28 cellular contexts compared by ENCODE assay signal in the genomic region with DNA sequence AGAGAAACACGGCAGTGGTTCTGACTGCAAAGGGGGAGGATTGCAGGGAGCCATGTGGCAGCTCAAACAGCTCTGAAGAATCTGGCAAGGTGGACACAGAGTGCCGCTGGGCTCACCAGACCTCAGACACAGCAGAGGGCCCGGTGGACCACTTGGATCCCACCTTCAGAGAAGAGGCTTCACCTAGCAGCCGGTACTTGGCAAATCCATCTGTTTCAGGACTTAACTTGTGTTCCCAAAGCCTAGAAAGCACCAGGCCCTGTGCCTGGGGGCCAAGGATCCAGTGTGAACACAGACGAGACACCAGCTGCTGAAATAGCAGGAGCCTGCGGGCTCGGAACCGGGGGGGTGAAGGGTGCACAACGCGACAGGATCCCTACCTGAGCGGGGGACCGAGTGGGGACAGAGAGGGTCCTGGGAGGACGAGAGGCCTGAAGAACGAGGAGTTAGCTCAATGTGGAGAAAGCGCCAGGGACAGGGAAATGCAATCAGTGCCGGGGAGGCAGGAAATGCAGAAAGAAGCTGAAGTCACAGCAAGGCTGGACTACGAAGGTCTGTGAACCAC. TPM values are rescaled to one million over a fixed set of nuclear protein-coding genes. Genes with fewer than 3 reads are reported as not detected.
DNase-seq lines count a peak whose midpoint lies in the region; ATAC-seq, FAIRE-seq and TF ChIP-seq lines count a peak whose summit lies in the region.
"Had no signal": no experiment of that assay in that cellular context is flagged by ENCODE, and none has a peak within 500 bp of the region (broad histone marks: within the 10 kb centered on the region; RNA-seq: fewer than 3 reads in every experiment).

No MANE protein-coding gene starts in this region.

- BruUV-seq in K562 (replicated peaks; lab: Mats Ljungman, UMichigan): no TSS peak

- H3K4me3 Mint-ChIP-seq in GM23338: peak overlapping the region; percentile 59; the same call in 2 of the 3 replicates
- H3K4me3 Mint-ChIP-seq in nephron progenitor cell: no peak overlapping the region
- H3K4me3 Mint-ChIP-seq: CD4-positive, CD25-positive, alpha-beta regulatory T cell; IgD-negative memory B cell had no signal

- no peak overlapping the region for H3K27ac ChIP-seq in GM23338 (ENCODE audit: low read depth)
- no peak overlapping the region for H3K27ac ChIP-seq in K562 (ENCODE audit: extremely low read depth, low read depth, low read length)
- no peak overlapping the region for H3K27ac ChIP-seq in vagina
- no peak overlapping the region for H3K27ac ChIP-seq in gastroesophageal sphincter
- H3K27ac ChIP-seq: BLaER1, GM23248 had no signal

- CTCF ChIA-PET in K562 (lab: Yijun Ruan, JAX; ENCODE audit: low intra/inter-chr PET ratio): no interaction called here

- WGBS in K562 (ENCODE audit: insufficient coverage, low coverage, missing lambda C conversion rate): 56% methylated on average over 17 of the region's 17 CpGs
- 41 to 53% methylated on average over 3 to 5 of the region's 17 CpGs for WGBS in gastroesophageal sphincter (ENCODE audit: low coverage in 1 of 2), 2 donors

- no peak for FAIRE-seq in K562 (lab: Jason Lieb, UNC)
- FAIRE-seq: D721Med, G401.6, RCC 7860 had no signal

- H3K36me3 Mint-ChIP-seq in GM23338 (ENCODE audit: low read depth) (no peaks in the 10 kb centered on the region), nephron progenitor cell (ENCODE audit: low read depth) (no peaks in the 10 kb centered on the region)
- H3K36me3 Mint-ChIP-seq: CD4-positive, CD25-positive, alpha-beta regulatory T cell; IgD-negative memory B cell had no signal

- H3K4me1 Mint-ChIP-seq in GM23338: peaks cover 17% of the 10 kb centered on the region
- peaks cover 34% of the 10 kb centered on the region for H3K4me1 Mint-ChIP-seq in nephron progenitor cell
- H3K4me1 Mint-ChIP-seq: CD4-positive, CD25-positive, alpha-beta regulatory T cell had no signal

- no peak overlapping the region for H3K27ac Mint-ChIP-seq in GM23338
- H3K27ac Mint-ChIP-seq in nephron progenitor cell: peak overlapping the region; percentile 69

- H3K4me2 ChIP-seq in GM23338: peak overlapping the region; percentile 76
- no peak overlapping the region for H3K4me2 ChIP-seq in K562 (ENCODE audit: insufficient read depth, low read length)
- H3K4me2 ChIP-seq: BLaER1, SK-N-SH had no signal

- no peaks in the 10 kb centered on the region for H3K79me2 ChIP-seq in GM23338 (replicated peaks; ENCODE audit: insufficient read depth)
- H3K79me2 ChIP-seq in K562 (ENCODE audit: control insufficient read depth, insufficient read depth, low read length): no peaks in the 10 kb centered on the region

- H3K9ac ChIP-seq in K562 (ENCODE audit: insufficient read depth in 1 of 2, low read depth in 2 of 2, low read length in 2 of 2): 0 out of 4 replicates have a peak overlapping the region, but pooled peaks of 1 of the 2 experiments have one; percentile 48
- H3K9ac ChIP-seq: BLaER1, GM23248, SK-N-SH had no signal

- H3K9me1 ChIP-seq in K562 (ENCODE audit: control insufficient read depth, insufficient read depth, low read length): no peaks in the 10 kb centered on the region

- peak overlapping the region; percentile 49 for H3K4me3 ChIP-seq in GM23338
- no peak overlapping the region for H3K4me3 ChIP-seq in K562
- no peak overlapping the region for H3K4me3 ChIP-seq in vagina
- H3K4me3 ChIP-seq in gastroesophageal sphincter: no peak overlapping the region
- H3K4me3 ChIP-seq: BLaER1, GM23248 had no signal

- intact Hi-C loops in K562 (cut with micrococcal nuclease) (loop anchor here (5.0 kb wide), 1 partner anchor 217 kb away; no protein-coding TSS in a partner anchor), vagina (cut with DNase I) (no loop called here)

- H3K27me3 Mint-ChIP-seq in GM23338 (ENCODE audit: insufficient read depth, low read depth, poor library complexity) (peaks cover 15% of the 10 kb centered on the region), nephron progenitor cell (ENCODE audit: low read depth, poor library complexity) (peaks cover 80% of the 10 kb centered on the region)

- ATAC-seq in GM23338 (peak; percentile 25), K562 (no peak; the same call in 2 of the 3 replicates), gastroesophageal sphincter (no peak)
- ATAC-seq: HCT116 had no signal

- no peak for TF ChIP-seq RAD21 in K562 (CRISPR knock-in tag; conservative IDR thresholded peaks at IDR 0.05 in 1 of 2, IDR thresholded peaks at IDR 0.05 in 1 of 2)

- TF ChIP-seq POLR2A in K562 (conservative IDR thresholded peaks at IDR 0.05) (no peak), vagina (IDR thresholded peaks at IDR 0.05) (no peak), gastroesophageal sphincter (IDR thresholded peaks at IDR 0.05) (no peak)

- H3K9me3 Mint-ChIP-seq in GM23338: no peaks in the 10 kb centered on the region; the same call in 2 of the 3 replicates
- peaks cover 18% of the 10 kb centered on the region for H3K9me3 Mint-ChIP-seq in nephron progenitor cell

- POLR2A ChIA-PET in K562 (lab: Yijun Ruan, JAX): interaction anchor here (0.6 to 0.7 kb wide), 2 partner anchors 32 to 161 kb away, joined by 3 to 4 read pairs; no protein-coding TSS in a partner anchor

- H3K4me1 ChIP-seq in GM23338 (ENCODE audit: insufficient read depth): peaks cover 13% of the 10 kb centered on the region; the same call in 1 of the 2 replicates
- peaks cover 4 to 12% of the 10 kb centered on the region in 2 experiments; a peak in 3 of 5 replicates for H3K4me1 ChIP-seq in K562 (replicated peaks in 1 of 2; ENCODE audit: control insufficient read depth in 2 of 2, insufficient read depth in 2 of 2, low read length in 2 of 2)
- no peaks in the 10 kb centered on the region for H3K4me1 ChIP-seq in vagina
- no peaks in the 10 kb centered on the region for H3K4me1 ChIP-seq in gastroesophageal sphincter
- H3K4me1 ChIP-seq: BLaER1 had no signal

- H3K9me3 ChIP-seq in K562 (replicated peaks; ENCODE audit: control insufficient read depth, insufficient read depth, low read depth, low read length) (no peaks in the 10 kb centered on the region), vagina (no peaks in the 10 kb centered on the region), gastroesophageal sphincter (peaks cover 0 to 21% (median 0%) of the 10 kb centered on the region in 3 donors)
- H3K9me3 ChIP-seq: BLaER1, SK-N-SH had no signal

- H3K27me3 ChIP-seq in GM23338 (ENCODE audit: insufficient read depth) (peaks cover 32% of the 10 kb centered on the region), K562 (ENCODE audit: control insufficient read depth in 2 of 2, insufficient read depth in 2 of 2, low read length in 2 of 2) (peaks cover 0 to 7% of the 10 kb centered on the region in 2 experiments; a peak in 1 of 5 replicates), vagina (no peaks in the 10 kb centered on the region), gastroesophageal sphincter (peaks cover 53% of the 10 kb centered on the region)
- H3K27me3 ChIP-seq: BLaER1 had no signal

- peak overlapping the region; percentile 99 for H2AFZ ChIP-seq in GM23338
- peak overlapping the region; percentile 66 for H2AFZ ChIP-seq in K562 (ENCODE audit: low read depth, low read length)
- H2AFZ ChIP-seq: GM23248 had no signal

- in situ Hi-C loops in K562 (cut with MboI): no loop called here

- no peaks in the 10 kb centered on the region for H3K9me2 ChIP-seq in GM23338 (ENCODE audit: insufficient read depth)
- H3K9me2 ChIP-seq: SK-N-SH had no signal

- DNase-seq in GM23338 (ENCODE audit: low spot score) (peak; percentile 36), K562 (ENCODE audit: extremely low read depth in 1 of 4, low spot score in 3 of 4) (no peak), nephron progenitor cell (no peak), vagina (ENCODE audit: extremely low spot score in 2 of 2) (peak; percentile 74 to 93), NCI-H2171 (lab: John Stamatoyannopoulos, UW) (no peak), DMS153 (lab: John Stamatoyannopoulos, UW) (no peak)
- DNase-seq: CD4-positive, CD25-positive, alpha-beta regulatory T cell; DMS53; GM23248; Karpas-422; NCI-H1092 treated with DMSO at 0.1 percent for 48 hours; NCI-H1436; NCI-H187; NCI-H2081 treated with DMSO at 0.1 percent for 48 hours; NCI-H2171 treated with DMSO at 0.1 percent for 48 hours; NCI-H524; NCI-H748 treated with DMSO at 0.1 percent for 48 hours; SK-N-SH had no signal

- TF ChIP-seq EP300 in K562 (IDR thresholded peaks at IDR 0.05; ENCODE audit: low read length): no peak
- no peak for TF ChIP-seq EP300 in gastroesophageal sphincter (IDR thresholded peaks at IDR 0.05)

- 0 out of 2 replicates have a peak, but pooled peaks cover 4% of the 10 kb centered on the region for H3F3A ChIP-seq in GM23338 (replicated peaks; ENCODE audit: low read depth)

- H4K20me1 ChIP-seq in GM23338 (replicated peaks; ENCODE audit: insufficient read depth) (no peaks in the 10 kb centered on the region; the same call in 1 of the 2 replicates), K562 (replicated peaks; ENCODE audit: control insufficient read depth, insufficient read depth, low read length) (no peaks in the 10 kb centered on the region)
- H4K20me1 ChIP-seq: BLaER1 had no signal

- TF ChIP-seq CTCF in GM23338 (conservative IDR thresholded peaks at IDR 0.05; ENCODE audit: low read depth in 2 of 2) (no peak), K562 (IDR thresholded peaks at IDR 0.05 in 2 of 3, conservative IDR thresholded peaks at IDR 0.05 in 1 of 3; ENCODE audit: insufficient read depth in 2 of 3, low read depth in 1 of 3, low read length in 3 of 3) (no peak), nephron progenitor cell (IDR thresholded peaks at IDR 0.05) (no peak), vagina (IDR thresholded peaks at IDR 0.05) (no peak), gastroesophageal sphincter (IDR thresholded peaks at IDR 0.05) (no peak)

- H3K36me3 ChIP-seq in GM23338 (ENCODE audit: insufficient read depth) (no peaks in the 10 kb centered on the region), K562 (ENCODE audit: control insufficient read depth, insufficient read depth, low read length) (no peaks in the 10 kb centered on the region), vagina (no peaks in the 10 kb centered on the region), gastroesophageal sphincter (no peaks in the 10 kb centered on the region)
- H3K36me3 ChIP-seq: BLaER1 had no signal

RNA-seq across cellular contexts. Expression of a gene that starts 44.6 kb away (rescaled TPM):
- 2.8 and 3.4 TPM in 2 replicates for total RNA-seq in GM23338 (2014; rRNA removed; shearing (Covaris generic))
- polyA plus RNA-seq in GM23338 (2016; fragmentation: Nextera tagmentation; extraction: Ambion mirVana) (0.21 and 0.37 TPM in 2 replicates), K562 (2011; rRNA removed) (18.9 and 25.6 TPM in 2 replicates), K562 (2014; fragmentation: Illumina TruSeq; extraction: Trizol) (32.7 and 35.3 TPM in 2 replicates), K562 (2014; fragmentation: Nextera tagmentation; extraction: Ambion mirVana) (1 to 10 TPM; 3.7 to 3.9 TPM), K562 (2014; rRNA removed) (86.7 and 88.7 TPM in 2 replicates)
- total RNA-seq in K562 (2011; cell fraction: chromatin; rRNA removed; ENCODE audit: low replicate concordance): 237 and 332 TPM in 2 replicates
- 194 and 284 TPM in 2 replicates for total RNA-seq in K562 (2011; cell fraction: nucleolus; rRNA removed)
- 242 and 248 TPM in 2 replicates for total RNA-seq in K562 (2011; cell fraction: nucleoplasm; rRNA removed)
- total RNA-seq in K562 (2014; rRNA removed) (39.4 and 46.8 TPM in 2 replicates), K562 (2014; rRNA removed; fragmentation: Illumina TruSeq; extraction: Trizol) (17.1 and 18.5 TPM in 2 replicates), K562 (2015; rRNA removed; fragmentation: Illumina TruSeq; extraction: Trizol) (29.4 and 29.6 TPM in 2 replicates), K562 (2021) (42.7 and 50.7 TPM in 2 replicates), vagina (34.1 TPM), gastroesophageal sphincter (10 to 100 TPM in 3 of 4 donors, 1 to 10 TPM in 1; 7.5 to 18.6 (median 15.0) TPM)
- polyA plus RNA-seq in K562 (2011; cell fraction: cytosol; rRNA removed): 13.6 and 19.3 TPM in 2 replicates
- 99.2 and 210 TPM in 2 replicates for polyA plus RNA-seq in K562 (2011; cell fraction: nucleus; rRNA removed)
- 62.1 and 65.7 TPM in 2 replicates for polyA plus RNA-seq in K562 (2012)
- 6.0 and 15.6 TPM in 2 replicates for polyA minus RNA-seq in K562 (2011; rRNA and poly(A)+ RNA removed)
- 7.2 and 20.7 TPM in 2 replicates for polyA minus RNA-seq in K562 (2011; cell fraction: cytosol; rRNA and poly(A)+ RNA removed)
- 54.0 and 85.9 TPM in 2 replicates for polyA minus RNA-seq in K562 (2011; cell fraction: nucleus; rRNA and poly(A)+ RNA removed)
- total RNA-seq: A172; CD4-positive, CD25-positive, alpha-beta regulatory T cell; GM23248 had no signal
- polyA plus RNA-seq: AG04450; CD4-positive, CD25-positive, alpha-beta regulatory T cell; GM23248; SK-N-SH had no signal

RNA-seq across cellular contexts. Expression of a gene that starts 46.3 kb away (rescaled TPM):
- not detected in 2 replicates for total RNA-seq in GM23338 (2014; rRNA removed; shearing (Covaris generic))
- polyA plus RNA-seq in GM23338 (2016; fragmentation: Nextera tagmentation; extraction: Ambion mirVana) (not detected in 2 replicates), K562 (2011; rRNA removed) (0.05 and 0.15 TPM in 2 replicates), K562 (2014; fragmentation: Illumina TruSeq; extraction: Trizol) (0.10 TPM in 1 of 2 replicates, not detected in the other), K562 (2014; fragmentation: Nextera tagmentation; extraction: Ambion mirVana) (under 1 TPM; 0.15 to 0.28 TPM), K562 (2014; rRNA removed) (0.07 TPM in 1 of 2 replicates, not detected in the other)
- not detected in 2 replicates for total RNA-seq in K562 (2011; cell fraction: chromatin; rRNA removed; ENCODE audit: low replicate concordance)
- not detected in 2 replicates for total RNA-seq in K562 (2011; cell fraction: nucleolus; rRNA removed)
- total RNA-seq in K562 (2011; cell fraction: nucleoplasm; rRNA removed): not detected in 2 replicates
- total RNA-seq in K562 (2014; rRNA removed) (0.08 TPM in 1 of 2 replicates, not detected in the other), K562 (2014; rRNA removed; fragmentation: Illumina TruSeq; extraction: Trizol) (0.04 TPM in 1 of 2 replicates, not detected in the other), K562 (2015; rRNA removed; fragmentation: Illumina TruSeq; extraction: Trizol) (not detected in 2 replicates), K562 (2021) (0.07 TPM in 1 of 2 replicates, not detected in the other), vagina (not detected), gastroesophageal sphincter (under 1 TPM in 1 of 4 donors, not detected in 3; 0.12 TPM)
- polyA plus RNA-seq in K562 (2011; cell fraction: cytosol; rRNA removed): 0.03 TPM in 2 replicates
- polyA plus RNA-seq in K562 (2011; cell fraction: nucleus; rRNA removed): not detected in 2 replicates
- 0.06 and 0.08 TPM in 2 replicates for polyA plus RNA-seq in K562 (2012)
- 0.12 TPM in 1 of 2 replicates, not detected in the other for polyA minus RNA-seq in K562 (2011; rRNA and poly(A)+ RNA removed)
- not detected in 2 replicates for polyA minus RNA-seq in K562 (2011; cell fraction: cytosol; rRNA and poly(A)+ RNA removed)
- polyA minus RNA-seq in K562 (2011; cell fraction: nucleus; rRNA and poly(A)+ RNA removed): not detected in 2 replicates
- total RNA-seq: A172; CD4-positive, CD25-positive, alpha-beta regulatory T cell; Daoy; GM23248 had no signal
- polyA plus RNA-seq: AG04450; CD4-positive, CD25-positive, alpha-beta regulatory T cell; GM23248; IgD-negative memory B cell; SK-N-SH had no signal

Comparison
In these comparisons a context has a peak if more than half of its experiments do, and no peak if none do; other contexts are left out.
1. DNase-seq: peak in GM23338 (single experiment) and vagina (2 of 2); none in K562 (0 of 4), nephron progenitor cell (single experiment), NCI-H2171 (single experiment) and DMS153 (single experiment).